ENCODE assay signal across 17 cellular contexts in the genomic region with DNA sequence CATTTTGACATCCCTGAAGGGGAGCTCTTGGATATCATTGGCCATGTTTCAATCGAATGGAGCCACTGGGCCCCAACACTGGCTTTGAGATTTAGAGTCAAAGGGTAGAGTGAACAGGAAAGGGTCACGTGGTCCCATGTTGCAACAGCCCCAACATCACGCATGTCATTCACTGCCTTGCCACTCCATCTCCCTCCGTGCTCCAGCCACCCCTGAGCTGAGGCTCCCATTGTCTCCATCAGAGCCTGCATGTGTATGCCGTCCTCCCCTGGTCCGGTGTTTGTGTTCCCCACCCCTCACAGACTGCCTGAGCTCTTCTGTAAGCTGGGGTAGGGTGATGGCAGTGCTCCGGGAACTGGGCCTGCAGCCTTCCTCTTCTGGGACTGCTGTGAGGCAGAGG. TPM values are rescaled to one million over a fixed set of nuclear protein-coding genes. Genes with fewer than 3 reads are reported as not detected.
DNase-seq lines count a peak whose midpoint lies in the region; ATAC-seq and TF ChIP-seq lines count a peak whose summit lies in the region.
"Had no signal": no experiment of that assay in that cellular context is flagged by ENCODE, and none has a peak within 500 bp of the region (broad histone marks: within the 10 kb centered on the region; RNA-seq: fewer than 3 reads in every experiment).

No MANE protein-coding gene starts in this region.

- H3K9me3 Mint-ChIP-seq in activated CD4-positive, alpha-beta T cell treated with anti-CD3 and anti-CD28 coated beads for 36 hours (ENCODE audit: low read depth) = no peaks in the 10 kb centered on the region
- no peaks in the 10 kb centered on the region for H3K9me3 Mint-ChIP-seq in activated CD4-positive, alpha-beta T cell treated with anti-CD3 and anti-CD28 coated beads, Interleukin-2, amount 10 ng/mL, durations not matched to agents 7 days and 5 days
- H3K9me3 Mint-ChIP-seq in glutamatergic neuron (ENCODE audit: unreplicated experiment) = peaks cover 11% of the 10 kb centered on the region
- no peaks in the 10 kb centered on the region for H3K9me3 Mint-ChIP-seq in stimulated activated effector memory CD8-positive, alpha-beta T cell treated with anti-CD3 and anti-CD28 coated beads, Interleukin-12 subunit alpha, Interleukin-12 subunit beta, amount 100 ng/mL, for 72 hours
- H3K9me3 Mint-ChIP-seq: CD4-positive, alpha-beta T cell; stimulated activated naive CD8-positive, alpha-beta T cell treated with anti-CD3 and anti-CD28 coated beads, Interleukin-15, amount 100 ng/mL, for 72 hours had no signal

- H3K36me3 ChIP-seq in SK-N-MC (ENCODE audit: insufficient read depth, low read length) = peaks cover 87% of the 10 kb centered on the region

- peaks cover 77% of the 10 kb centered on the region for H3K36me3 Mint-ChIP-seq in activated CD4-positive, alpha-beta T cell treated with anti-CD3 and anti-CD28 coated beads for 36 hours (ENCODE audit: low read depth)
- peaks cover 61% of the 10 kb centered on the region for H3K36me3 Mint-ChIP-seq in activated CD4-positive, alpha-beta T cell treated with anti-CD3 and anti-CD28 coated beads, Interleukin-2, amount 10 ng/mL, durations not matched to agents 7 days and 5 days (ENCODE audit: low read depth)
- peaks cover 6% of the 10 kb centered on the region for H3K36me3 Mint-ChIP-seq in glutamatergic neuron (ENCODE audit: unreplicated experiment)
- H3K36me3 Mint-ChIP-seq in stimulated activated effector memory CD8-positive, alpha-beta T cell treated with anti-CD3 and anti-CD28 coated beads, Interleukin-12 subunit alpha, Interleukin-12 subunit beta, amount 100 ng/mL, for 72 hours = peaks cover 100% of the 10 kb centered on the region

- POLR2A ChIA-PET in activated CD4-positive, alpha-beta T cell treated with anti-CD3 and anti-CD28 coated beads for 36 hours (lab: Charles Lee) = interaction anchor here (1.1 kb wide), 1 partner anchor 12 kb away, joined by 4 read pairs; a partner anchor contains a TSS
- POLR2A ChIA-PET in activated CD4-positive, alpha-beta T cell treated with anti-CD3 and anti-CD28 coated beads, Interleukin-2, amount 10 ng/mL, durations not matched to agents 7 days and 5 days (lab: Charles Lee) = no interaction called here

- H3K27ac ChIP-seq in SK-N-MC = peak overlapping the region; percentile 73; the same call in 1 of the 2 replicates
- H3K27ac ChIP-seq: VCaP had no signal

- no peaks in the 10 kb centered on the region for H3K9me3 ChIP-seq in SK-N-MC (ENCODE audit: low read depth, low read length)

- H3K27ac Mint-ChIP-seq in activated CD4-positive, alpha-beta T cell treated with anti-CD3 and anti-CD28 coated beads for 36 hours = peak overlapping the region; percentile 49
- H3K27ac Mint-ChIP-seq in activated CD4-positive, alpha-beta T cell treated with anti-CD3 and anti-CD28 coated beads, Interleukin-2, amount 10 ng/mL, durations not matched to agents 7 days and 5 days = no peak overlapping the region
- peak overlapping the region; percentile 48 for H3K27ac Mint-ChIP-seq in glutamatergic neuron (ENCODE audit: unreplicated experiment)
- H3K27ac Mint-ChIP-seq in stimulated activated effector memory CD8-positive, alpha-beta T cell treated with anti-CD3 and anti-CD28 coated beads, Interleukin-12 subunit alpha, Interleukin-12 subunit beta, amount 100 ng/mL, for 72 hours = peak overlapping the region; percentile 7
- H3K27ac Mint-ChIP-seq: CD4-positive, alpha-beta T cell had no signal

- no peak overlapping the region for H3K9ac ChIP-seq in SK-N-MC (ENCODE audit: insufficient read length)

- CTCF ChIA-PET in activated CD4-positive, alpha-beta T cell treated with anti-CD3 and anti-CD28 coated beads for 36 hours (lab: Charles Lee) = interaction anchor here (1.0 to 2.3 kb wide), 4 partner anchors 8 to 19 kb away, joined by 3 to 10 read pairs (median 4); no protein-coding TSS in a partner anchor
- CTCF ChIA-PET in activated CD4-positive, alpha-beta T cell treated with anti-CD3 and anti-CD28 coated beads, Interleukin-2, amount 10 ng/mL, durations not matched to agents 7 days and 5 days (lab: Charles Lee) = interaction anchor here (1.3 kb wide), 1 partner anchor 8 kb away, joined by 4 read pairs; no protein-coding TSS in a partner anchor

- no peak overlapping the region for H3K4me3 Mint-ChIP-seq in activated CD4-positive, alpha-beta T cell treated with anti-CD3 and anti-CD28 coated beads for 36 hours
- H3K4me3 Mint-ChIP-seq in activated CD4-positive, alpha-beta T cell treated with anti-CD3 and anti-CD28 coated beads, Interleukin-2, amount 10 ng/mL, durations not matched to agents 7 days and 5 days = no peak overlapping the region
- no peak overlapping the region for H3K4me3 Mint-ChIP-seq in glutamatergic neuron (ENCODE audit: unreplicated experiment)
- no peak overlapping the region for H3K4me3 Mint-ChIP-seq in stimulated activated effector memory CD8-positive, alpha-beta T cell treated with anti-CD3 and anti-CD28 coated beads, Interleukin-12 subunit alpha, Interleukin-12 subunit beta, amount 100 ng/mL, for 72 hours
- H3K4me3 Mint-ChIP-seq: CD4-positive, alpha-beta T cell had no signal

- intact Hi-C loops in activated CD4-positive, alpha-beta T cell treated with anti-CD3 and anti-CD28 coated beads for 36 hours (cut with DNase I, micrococcal nuclease) = no loop called here

- peaks cover 18% of the 10 kb centered on the region for H3K4me1 Mint-ChIP-seq in activated CD4-positive, alpha-beta T cell treated with anti-CD3 and anti-CD28 coated beads for 36 hours
- H3K4me1 Mint-ChIP-seq in activated CD4-positive, alpha-beta T cell treated with anti-CD3 and anti-CD28 coated beads, Interleukin-2, amount 10 ng/mL, durations not matched to agents 7 days and 5 days = peaks cover 16% of the 10 kb centered on the region
- peaks cover 19% of the 10 kb centered on the region for H3K4me1 Mint-ChIP-seq in glutamatergic neuron (ENCODE audit: low read depth, unreplicated experiment)
- H3K4me1 Mint-ChIP-seq in stimulated activated effector memory CD8-positive, alpha-beta T cell treated with anti-CD3 and anti-CD28 coated beads, Interleukin-12 subunit alpha, Interleukin-12 subunit beta, amount 100 ng/mL, for 72 hours = peaks cover 44% of the 10 kb centered on the region

- TF ChIP-seq CTCF in glutamatergic neuron (IDR thresholded peaks at IDR 0.05; ENCODE audit: partially characterized antibody, unreplicated experiment) = no peak

- no peak for ATAC-seq in activated CD4-positive, alpha-beta T cell treated with anti-CD3 and anti-CD28 coated beads for 36 hours
- ATAC-seq in stimulated activated effector memory CD8-positive, alpha-beta T cell treated with anti-CD3 and anti-CD28 coated beads, Interleukin-12 subunit alpha, Interleukin-12 subunit beta, amount 100 ng/mL, for 72 hours = no peak
- ATAC-seq in HG02884 (IDR thresholded peaks at IDR 0.05; ENCODE audit: unreplicated experiment) (no peak), HG02642 (IDR thresholded peaks at IDR 0.05; ENCODE audit: poor library complexity, unreplicated experiment) (no peak)
- ATAC-seq: SK-N-SH treated with all-trans-retinoic acid at 6 μM for 48 hours; stimulated activated naive CD8-positive, alpha-beta T cell treated with anti-CD3 and anti-CD28 coated beads, Interleukin-15, amount 100 ng/mL, for 72 hours had no signal

- no peak for DNase-seq in activated CD4-positive, alpha-beta T cell treated with anti-CD3 and anti-CD28 coated beads for 36 hours
- no peak for DNase-seq in activated CD4-positive, alpha-beta T cell treated with anti-CD3 and anti-CD28 coated beads, Interleukin-2, amount 10 ng/mL, durations not matched to agents 7 days and 5 days
- DNase-seq in SK-N-MC (ENCODE audit: low read depth, low spot score) (no peak), glutamatergic neuron (no peak)
- no peak for DNase-seq in stimulated activated effector memory CD8-positive, alpha-beta T cell treated with anti-CD3 and anti-CD28 coated beads, Interleukin-12 subunit alpha, Interleukin-12 subunit beta, amount 100 ng/mL, for 72 hours (ENCODE audit: low spot score in 2 of 2)
- DNase-seq in activated CD4-positive, CD25-positive, alpha-beta regulatory T cell treated with anti-CD3 and anti-CD28 coated beads, Interleukin-2, amount 50 U/mL, for 72 hours = no peak
- DNase-seq: CD4-positive, alpha-beta T cell; cerebellar nuclear complex; NCI-H1417; NCI-H446 treated with DMSO at 0.1 percent for 48 hours; occipital lobe; OCI-M1; stimulated activated naive CD8-positive, alpha-beta T cell treated with anti-CD3 and anti-CD28 coated beads, Interleukin-15, amount 100 ng/mL, for 72 hours had no signal

- no peaks in the 10 kb centered on the region for H3K27me3 Mint-ChIP-seq in activated CD4-positive, alpha-beta T cell treated with anti-CD3 and anti-CD28 coated beads for 36 hours
- H3K27me3 Mint-ChIP-seq in activated CD4-positive, alpha-beta T cell treated with anti-CD3 and anti-CD28 coated beads, Interleukin-2, amount 10 ng/mL, durations not matched to agents 7 days and 5 days = no peaks in the 10 kb centered on the region
- H3K27me3 Mint-ChIP-seq in glutamatergic neuron (ENCODE audit: unreplicated experiment) = peaks cover 12% of the 10 kb centered on the region
- H3K27me3 Mint-ChIP-seq: CD4-positive, alpha-beta T cell; stimulated activated naive CD8-positive, alpha-beta T cell treated with anti-CD3 and anti-CD28 coated beads, Interleukin-15, amount 100 ng/mL, for 72 hours had no signal

- no peak overlapping the region for H3K4me3 ChIP-seq in SK-N-MC

RNA-seq across cellular contexts. Expression of a gene that starts 12.1 kb away (rescaled TPM):
- 100 to 1,000 TPM; 100 to 127 TPM for total RNA-seq in activated CD4-positive, alpha-beta T cell treated with anti-CD3 and anti-CD28 coated beads for 36 hours
- 10 to 100 TPM; 53.2 to 65.9 TPM for total RNA-seq in activated CD4-positive, alpha-beta T cell treated with anti-CD3 and anti-CD28 coated beads, Interleukin-2, amount 10 ng/mL, durations not matched to agents 7 days and 5 days
- total RNA-seq in glutamatergic neuron (ENCODE audit: unreplicated experiment) = 190 TPM

RNA-seq across cellular contexts. Expression of a gene that starts 22.7 kb away (rescaled TPM):
- total RNA-seq in activated CD4-positive, alpha-beta T cell treated with anti-CD3 and anti-CD28 coated beads for 36 hours = 1 to 10 TPM; 3.6 to 4.1 TPM
- total RNA-seq in activated CD4-positive, alpha-beta T cell treated with anti-CD3 and anti-CD28 coated beads, Interleukin-2, amount 10 ng/mL, durations not matched to agents 7 days and 5 days = 1 to 10 TPM; 3.4 to 4.0 TPM
- total RNA-seq in glutamatergic neuron (ENCODE audit: unreplicated experiment) = not detected

RNA-seq across cellular contexts. Expression of a gene that starts 41.0 kb away (rescaled TPM):
- total RNA-seq in activated CD4-positive, alpha-beta T cell treated with anti-CD3 and anti-CD28 coated beads for 36 hours = 10 to 100 TPM; 58.6 to 66.0 TPM
- 10 to 100 TPM; 63.6 to 64.8 TPM for total RNA-seq in activated CD4-positive, alpha-beta T cell treated with anti-CD3 and anti-CD28 coated beads, Interleukin-2, amount 10 ng/mL, durations not matched to agents 7 days and 5 days
- total RNA-seq in glutamatergic neuron (ENCODE audit: unreplicated experiment) = 141 TPM

RNA-seq across cellular contexts. Expression of a gene that starts 47.3 kb away (rescaled TPM):
- 10 to 100 TPM; 18.0 to 21.4 TPM for total RNA-seq in activated CD4-positive, alpha-beta T cell treated with anti-CD3 and anti-CD28 coated beads for 36 hours
- 10 to 100 TPM; 21.2 to 22.4 TPM for total RNA-seq in activated CD4-positive, alpha-beta T cell treated with anti-CD3 and anti-CD28 coated beads, Interleukin-2, amount 10 ng/mL, durations not matched to agents 7 days and 5 days
- 44.0 TPM for total RNA-seq in glutamatergic neuron (ENCODE audit: unreplicated experiment)
